25 cellular contexts compared by ENCODE assay signal in the genomic region with DNA sequence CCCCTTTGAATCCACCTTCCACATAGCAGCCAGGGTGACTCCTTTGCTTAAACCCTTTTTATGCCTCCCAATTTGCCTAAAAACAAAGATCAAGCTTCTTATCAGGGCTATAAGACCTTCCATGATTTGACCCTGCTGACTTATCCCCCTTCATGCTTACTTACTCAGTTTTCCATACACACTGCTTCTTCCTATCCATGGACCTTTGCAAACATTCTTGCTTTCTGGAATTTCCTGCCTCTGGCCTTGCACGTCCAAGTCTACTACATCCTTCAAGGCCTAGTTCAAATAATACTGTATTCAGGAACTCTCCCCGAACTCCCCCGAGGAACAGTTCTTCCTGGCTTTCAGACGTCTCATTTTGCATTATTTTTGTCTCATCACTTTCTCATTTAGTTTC. TPM values are rescaled to one million over a fixed set of nuclear protein-coding genes. Genes with fewer than 3 reads are reported as not detected.
"Had no signal": no experiment of that assay in that cellular context is flagged by ENCODE, and none has a peak within 500 bp of the region (broad histone marks: within the 10 kb centered on the region; RNA-seq: fewer than 3 reads in every experiment).

No MANE protein-coding gene starts in this region.

- H3K27me3 Mint-ChIP-seq: naive thymus-derived CD4-positive, alpha-beta T cell; stimulated activated naive B cell treated with anti-CD40 and anti-IgM and Interleukin-4, amounts not matched to agents 10 μg/mL and 1 μg/mL and 100 μg/mL, for 72 hours; stimulated activated naive CD8-positive, alpha-beta T cell treated with anti-CD3 and anti-CD28 coated beads, Interleukin-15, Interleukin-2, amounts not matched to agents 100 ng/mL and 50 ng/mL, for 24 hours had no signal

- H3K36me3 Mint-ChIP-seq: naive thymus-derived CD4-positive, alpha-beta T cell; stimulated activated naive B cell treated with anti-CD40 and anti-IgM and Interleukin-4, amounts not matched to agents 10 μg/mL and 1 μg/mL and 100 μg/mL, for 72 hours had no signal

- H3K9me3 Mint-ChIP-seq: stimulated activated naive B cell treated with anti-CD40 and anti-IgM and Interleukin-4, amounts not matched to agents 10 μg/mL and 1 μg/mL and 100 μg/mL, for 72 hours; stimulated activated naive CD8-positive, alpha-beta T cell treated with anti-CD3 and anti-CD28 coated beads, Interleukin-15, Interleukin-2, amounts not matched to agents 100 ng/mL and 50 ng/mL, for 24 hours had no signal

- H3K27ac Mint-ChIP-seq: endodermal cell; naive thymus-derived CD4-positive, alpha-beta T cell; stimulated activated naive B cell treated with anti-CD40 and anti-IgM and Interleukin-4, amounts not matched to agents 10 μg/mL and 1 μg/mL and 100 μg/mL, for 72 hours; stimulated activated naive CD8-positive, alpha-beta T cell treated with anti-CD3 and anti-CD28 coated beads, Interleukin-15, Interleukin-2, amounts not matched to agents 100 ng/mL and 50 ng/mL, for 24 hours had no signal

- H3K4me3 ChIP-seq: esophagus squamous epithelium, pancreas, right lobe of liver, thoracic aorta, tibial nerve, upper lobe of right lung, uterus had no signal

- H3K27me3 ChIP-seq: esophagus squamous epithelium, right lobe of liver, tibial nerve, upper lobe of right lung, uterus had no signal

- FAIRE-seq: frontal cortex, keratinocyte, pancreas had no signal

- ATAC-seq: left lobe of liver; naive thymus-derived CD4-positive, alpha-beta T cell; pancreas; right lobe of liver; stimulated activated naive B cell treated with anti-CD40 and anti-IgM and Interleukin-4, amounts not matched to agents 10 μg/mL and 1 μg/mL and 100 μg/mL, for 72 hours; upper lobe of right lung had no signal

- H3K4me1 ChIP-seq: pancreas, right lobe of liver, tibial nerve, upper lobe of right lung, uterus had no signal

- H3K36me3 ChIP-seq: esophagus squamous epithelium, pancreas, right lobe of liver, thoracic aorta, tibial nerve, upper lobe of right lung, uterus had no signal

- H3K4me3 Mint-ChIP-seq: endodermal cell; naive thymus-derived CD4-positive, alpha-beta T cell; stimulated activated naive B cell treated with anti-CD40 and anti-IgM and Interleukin-4, amounts not matched to agents 10 μg/mL and 1 μg/mL and 100 μg/mL, for 72 hours; stimulated activated naive CD8-positive, alpha-beta T cell treated with anti-CD3 and anti-CD28 coated beads, Interleukin-15, Interleukin-2, amounts not matched to agents 100 ng/mL and 50 ng/mL, for 24 hours had no signal

- DNase-seq: cortex of kidney; effector CD8-positive, alpha-beta T cell; endodermal cell; erythroblast; esophagus squamous epithelium; head of caudate nucleus; mesenchymal stem cell; midbrain; naive thymus-derived CD4-positive, alpha-beta T cell; occipital lobe; pancreas; right lobe of liver; small intestine; stimulated activated CD4-positive, alpha-beta T cell treated with anti-CD3 and anti-CD28 coated beads, Interleukin-15, amount 100 ng/mL, for 24 hours; stimulated activated CD4-positive, alpha-beta T cell treated with anti-CD3 and anti-CD28 coated beads, Interleukin-2, amount 100 ng/mL, for 48 hours; stimulated activated naive B cell treated with anti-CD40 and anti-IgM and Interleukin-4, amounts not matched to agents 10 μg/mL and 1 μg/mL and 100 μg/mL, for 72 hours; upper lobe of right lung; uterus had no signal

- H3K27ac ChIP-seq: esophagus squamous epithelium, pancreas, right lobe of liver, thoracic aorta, tibial nerve, upper lobe of right lung, uterus had no signal

- H3K4me1 Mint-ChIP-seq: naive thymus-derived CD4-positive, alpha-beta T cell; stimulated activated naive B cell treated with anti-CD40 and anti-IgM and Interleukin-4, amounts not matched to agents 10 μg/mL and 1 μg/mL and 100 μg/mL, for 72 hours had no signal

- H3K9me3 ChIP-seq: esophagus squamous epithelium, pancreas, right lobe of liver, thoracic aorta, tibial nerve, upper lobe of right lung, uterus had no signal

RNA-seq across cellular contexts. Expression of a gene that starts 59.6 kb away (rescaled TPM):
- total RNA-seq: endodermal cell; esophagus squamous epithelium; lung microvascular endothelial cell; naive thymus-derived CD4-positive, alpha-beta T cell; occipital lobe; pancreas; tibial nerve; upper lobe of right lung had no signal
- polyA plus RNA-seq: keratinocyte; naive thymus-derived CD4-positive, alpha-beta T cell; small intestine had no signal
